1 cellular context compared by ENCODE assay signal in genomic region chr6:88982720-88983119, GRCh38.
TF ChIP-seq lines count a peak whose summit lies in the region.

No MANE protein-coding gene starts in this region.

TF ChIP-seq in IMR-90, 13 proteins besides CTCF, POLR2A, EP300 and RAD21 (continued from another document):
- TF ChIP-seq SMC3 (IDR thresholded peaks at IDR 0.05; ENCODE audit: low read depth, low read length) (peak; percentile 85), FOS (IDR thresholded peaks at IDR 0.05; ENCODE audit: low read depth, low read length) (no peak; the same call in 1 of the 2 replicates), MXI1 (IDR thresholded peaks at IDR 0.05; ENCODE audit: borderline replicate concordance, low read depth, low read length) (peak; percentile 35; the same call in 1 of the 2 replicates)
